ENCODE assay signal across 28 cellular contexts in the genomic region with DNA sequence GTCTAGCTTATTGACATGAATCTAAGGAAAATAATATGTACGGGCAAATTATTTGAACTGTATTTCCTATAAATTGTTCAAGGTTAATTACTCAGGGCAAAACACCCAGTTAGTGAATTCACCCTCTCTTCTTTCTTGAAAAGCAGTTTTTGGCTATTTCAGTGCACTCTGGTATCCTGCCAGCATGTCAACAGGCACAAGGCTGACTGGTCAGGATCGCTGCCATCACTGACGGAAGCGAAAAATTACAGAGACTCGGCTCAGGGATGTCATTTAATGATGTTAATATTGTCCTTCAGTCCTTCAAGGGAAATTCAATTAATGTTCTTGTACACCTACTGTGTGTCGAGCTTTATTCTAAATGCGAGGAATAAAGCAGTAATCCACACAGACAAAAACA. TPM values are rescaled to one million over a fixed set of nuclear protein-coding genes. Genes with fewer than 3 reads are reported as not detected.
"Had no signal": no experiment of that assay in that cellular context is flagged by ENCODE, and none has a peak within 500 bp of the region (broad histone marks: within the 10 kb centered on the region; RNA-seq: fewer than 3 reads in every experiment).

No MANE protein-coding gene starts in this region.

- H3K36me3 ChIP-seq: ascending aorta, cardiac muscle cell, SJCRH30 had no signal

- DNase-seq: activated CD4-positive, alpha-beta T cell treated with anti-CD3 and anti-CD28 coated beads, Interleukin-2, amount 10 ng/mL, durations not matched to agents 24 days and 14 days; activated CD4-positive, alpha-beta T cell treated with anti-CD3 and anti-CD28 coated beads, Interleukin-2, amount 50 U/mL, for 4 hours; activated CD8-positive, alpha-beta T cell treated with anti-CD3 and anti-CD28 coated beads for 36 hours; activated gamma-delta T cell; activated naive CD4-positive, alpha-beta T cell treated with Interleukin-2 at 50 U/mL for 16 hours; activated naive CD8-positive, alpha-beta T cell treated with anti-CD3 and anti-CD28 coated beads, Interleukin-2, amount 10 ng/mL, durations not matched to agents 7 days and 5 days; activated T-cell treated with anti-CD3 and anti-CD28 coated beads, Interleukin-2, amount 50 U/mL, for 24 hours; Karpas-422; KBM-7; NCI-H1048; NCI-H1105 treated with DMSO at 0.1 percent for 48 hours; NCI-H1436; NCI-H1694; NCI-H2029; NCI-H345; NCI-H524 treated with DMSO at 0.1 percent for 48 hours; SHP77; SJCRH30 had no signal

- H3K4me3 ChIP-seq: ascending aorta, cardiac muscle cell, SJCRH30, SK-N-MC had no signal

- H3K27me3 ChIP-seq: ascending aorta, SJCRH30 had no signal

- H3K27me3 Mint-ChIP-seq: activated CD4-positive, alpha-beta T cell treated with anti-CD3 and anti-CD28 coated beads, Interleukin-2, amount 10 ng/mL, durations not matched to agents 24 days and 14 days; activated CD8-positive, alpha-beta T cell treated with anti-CD3 and anti-CD28 coated beads for 36 hours; activated naive CD4-positive, alpha-beta T cell treated with anti-CD3 and anti-CD28 coated beads, Interleukin-2, amount 50 U/mL, for 24 hours; activated naive CD8-positive, alpha-beta T cell treated with anti-CD3 and anti-CD28 coated beads, Interleukin-2, amount 10 ng/mL, durations not matched to agents 7 days and 5 days; activated T-cell treated with anti-CD3 and anti-CD28 coated beads, Interleukin-2, amount 50 U/mL, for 24 hours had no signal

- H3K4me1 Mint-ChIP-seq: activated CD4-positive, alpha-beta T cell treated with anti-CD3 and anti-CD28 coated beads, Interleukin-2, amount 10 ng/mL, durations not matched to agents 24 days and 14 days; activated naive CD4-positive, alpha-beta T cell treated with anti-CD3 and anti-CD28 coated beads, Interleukin-2, amount 50 U/mL, for 24 hours; activated naive CD8-positive, alpha-beta T cell treated with anti-CD3 and anti-CD28 coated beads, Interleukin-2, amount 10 ng/mL, durations not matched to agents 7 days and 5 days had no signal

- H3K9me3 ChIP-seq: ascending aorta, SJCRH30 had no signal

- H3K4me1 ChIP-seq: ascending aorta, SJCRH30 had no signal

- H3K27ac ChIP-seq: ascending aorta, cardiac muscle cell, SJCRH30, SK-N-MC had no signal

- H3K4me3 Mint-ChIP-seq: activated CD4-positive, alpha-beta T cell treated with anti-CD3 and anti-CD28 coated beads, Interleukin-2, amount 10 ng/mL, durations not matched to agents 24 days and 14 days; activated CD8-positive, alpha-beta T cell treated with anti-CD3 and anti-CD28 coated beads for 36 hours; activated naive CD4-positive, alpha-beta T cell treated with anti-CD3 and anti-CD28 coated beads, Interleukin-2, amount 50 U/mL, for 24 hours; activated naive CD8-positive, alpha-beta T cell treated with anti-CD3 and anti-CD28 coated beads, Interleukin-2, amount 10 ng/mL, durations not matched to agents 7 days and 5 days; activated T-cell treated with anti-CD3 and anti-CD28 coated beads, Interleukin-2, amount 50 U/mL, for 24 hours; T-helper 1 cell treated with Interleukin-12 subunit alpha and Interleukin-12 subunit beta and Interleukin-4 antibody, amounts not matched to agents 30 μg/mL and 1 μg/mL, for 36 hours; T-helper 2 cell treated with Interferon-gamma antibody and Interleukin-4, amounts not matched to agents 5 μg/mL and 100 μg/mL, for 36 hours had no signal

- H3K36me3 Mint-ChIP-seq: activated naive CD4-positive, alpha-beta T cell treated with anti-CD3 and anti-CD28 coated beads, Interleukin-2, amount 50 U/mL, for 24 hours; activated naive CD8-positive, alpha-beta T cell treated with anti-CD3 and anti-CD28 coated beads, Interleukin-2, amount 10 ng/mL, durations not matched to agents 7 days and 5 days had no signal

- ATAC-seq: activated CD8-positive, alpha-beta T cell treated with anti-CD3 and anti-CD28 coated beads for 36 hours; Panc1 had no signal

- H3K27ac Mint-ChIP-seq: activated CD4-positive, alpha-beta T cell treated with anti-CD3 and anti-CD28 coated beads, Interleukin-2, amount 10 ng/mL, durations not matched to agents 24 days and 14 days; activated CD8-positive, alpha-beta T cell treated with anti-CD3 and anti-CD28 coated beads for 36 hours; activated naive CD4-positive, alpha-beta T cell treated with anti-CD3 and anti-CD28 coated beads, Interleukin-2, amount 50 U/mL, for 24 hours; activated naive CD8-positive, alpha-beta T cell treated with anti-CD3 and anti-CD28 coated beads, Interleukin-2, amount 10 ng/mL, durations not matched to agents 7 days and 5 days; activated T-cell treated with anti-CD3 and anti-CD28 coated beads, Interleukin-2, amount 50 U/mL, for 24 hours; activated T-helper 2 cell treated with anti-CD3 and anti-CD28 coated beads, Interferon-gamma antibody, Interleukin-2, Interleukin-4, amounts not matched to agents 10 μg/mL and 5 μg/mL and 100 μg/mL, durations not matched to agents 14 hours and 24 hours and 36 hours; T-helper 1 cell treated with Interleukin-12 subunit alpha and Interleukin-12 subunit beta and Interleukin-4 antibody, amounts not matched to agents 30 μg/mL and 1 μg/mL, for 36 hours; T-helper 2 cell treated with Interferon-gamma antibody and Interleukin-4, amounts not matched to agents 5 μg/mL and 100 μg/mL, for 36 hours had no signal

- H3K9me3 Mint-ChIP-seq: activated CD4-positive, alpha-beta T cell treated with anti-CD3 and anti-CD28 coated beads, Interleukin-2, amount 10 ng/mL, durations not matched to agents 24 days and 14 days; activated CD8-positive, alpha-beta T cell treated with anti-CD3 and anti-CD28 coated beads for 36 hours; activated naive CD4-positive, alpha-beta T cell treated with anti-CD3 and anti-CD28 coated beads, Interleukin-2, amount 50 U/mL, for 24 hours; activated naive CD8-positive, alpha-beta T cell treated with anti-CD3 and anti-CD28 coated beads, Interleukin-2, amount 10 ng/mL, durations not matched to agents 7 days and 5 days; activated T-cell treated with anti-CD3 and anti-CD28 coated beads, Interleukin-2, amount 50 U/mL, for 24 hours; activated T-helper 2 cell treated with anti-CD3 and anti-CD28 coated beads, Interferon-gamma antibody, Interleukin-2, Interleukin-4, amounts not matched to agents 10 μg/mL and 5 μg/mL and 100 μg/mL, durations not matched to agents 14 hours and 24 hours and 36 hours; T-helper 1 cell treated with Interleukin-12 subunit alpha and Interleukin-12 subunit beta and Interleukin-4 antibody, amounts not matched to agents 30 μg/mL and 1 μg/mL, for 36 hours; T-helper 2 cell treated with Interferon-gamma antibody and Interleukin-4, amounts not matched to agents 5 μg/mL and 100 μg/mL, for 36 hours had no signal

RNA-seq across cellular contexts. Expression of a gene that starts 28.3 kb away (rescaled TPM):
- total RNA-seq: activated T-helper 2 cell treated with anti-CD3 and anti-CD28 coated beads, Interferon-gamma antibody, Interleukin-2, Interleukin-4, amounts not matched to agents 10 μg/mL and 5 μg/mL and 100 μg/mL, durations not matched to agents 14 hours and 24 hours and 36 hours; cardiac muscle cell; RPMI7951; SJCRH30 had no signal

RNA-seq across cellular contexts. Expression of a gene that starts 56.3 kb away (rescaled TPM):
- total RNA-seq: activated CD4-positive, alpha-beta T cell treated with anti-CD3 and anti-CD28 coated beads, Interleukin-2, amount 10 ng/mL, durations not matched to agents 24 days and 14 days; ascending aorta; cardiac muscle cell; NCI-H460; RPMI7951; SJCRH30 had no signal
